In the genomic region with DNA sequence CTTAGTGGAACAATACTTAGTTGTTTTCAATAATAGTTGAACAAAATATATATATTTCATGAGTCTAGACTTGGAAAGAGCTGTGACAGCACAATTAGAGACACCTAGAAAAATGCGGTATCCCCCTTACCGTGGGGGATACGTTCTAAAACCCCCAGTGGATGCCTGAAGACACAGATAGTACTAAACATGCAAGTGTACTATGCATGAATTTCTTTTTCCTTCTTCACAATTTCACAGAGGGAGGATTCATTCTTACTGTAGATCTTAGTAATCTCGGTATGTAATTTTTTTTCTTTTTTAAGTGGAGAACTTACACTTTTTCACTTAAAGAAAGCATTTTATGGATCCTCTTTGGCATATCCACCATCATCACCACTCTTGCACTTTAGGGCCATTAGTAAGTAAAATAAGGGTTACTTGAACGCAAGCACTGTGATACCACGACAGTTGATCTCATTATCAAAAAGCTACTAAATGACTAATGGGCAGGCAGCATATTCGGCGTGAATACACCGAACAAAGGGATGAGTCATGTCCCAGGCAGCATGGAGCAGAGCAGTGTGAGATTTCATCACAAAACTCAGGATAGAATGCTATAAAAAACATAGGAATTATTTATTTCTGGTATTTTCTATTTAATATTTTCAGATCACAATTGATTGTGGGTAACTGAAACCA, we compare ENCODE assay signal across 8 cellular contexts.
DNase-seq lines count a peak whose midpoint lies in the region; ATAC-seq and TF ChIP-seq lines count a peak whose summit lies in the region.

No MANE protein-coding gene starts in this region.

- H3K27ac ChIP-seq in coronary artery: no peak overlapping the region

- in situ Hi-C loops in GM13977 (cut with MboI; ENCODE audit: low pct_unique_long_range_greater_than_20kb, low sequenced_read_pairs, unreplicated experiment): no loop called here

- peak; percentile 9 for DNase-seq in DMS53 (lab: John Stamatoyannopoulos, UW)
- no peak for DNase-seq in DMS53 treated with DMSO at 0.1 percent for 48 hours (lab: John Stamatoyannopoulos, UW; ENCODE audit: unreplicated experiment)
- peak; percentile 38 for DNase-seq in NAMALWA (ENCODE audit: low spot score)
- no peak for DNase-seq in coronary artery (ENCODE audit: low spot score)
- peak; percentile 82 for DNase-seq in non-pigmented ciliary epithelial cell (ENCODE audit: low read depth)
- DNase-seq in GM13977 (ENCODE audit: low spot score): no peak
- DNase-seq in GM10248 (ENCODE audit: extremely low spot score): no peak

- POLR2A ChIA-PET in GM10248 (lab: Yijun Ruan, JAX): no interaction called here

- TF ChIP-seq CTCF in coronary artery (IDR thresholded peaks at IDR 0.05) (no peak), GM13977 (IDR thresholded peaks at IDR 0.05; ENCODE audit: extremely low read depth, insufficient read depth, missing control alignments) (no peak), GM10248 (IDR thresholded peaks at IDR 0.05; ENCODE audit: control extremely low read depth, extremely low read depth, low read depth, missing control alignments) (no peak)

- CTCF ChIA-PET in GM10248 (lab: Yijun Ruan, JAX): interaction anchor here (1.5 to 1.9 kb wide), 2 partner anchors 11 to 17 kb away, joined by 5 to 7 read pairs; no protein-coding TSS in a partner anchor

- peak overlapping the region; percentile 34 for H3K4me3 ChIP-seq in coronary artery

- ATAC-seq in HG03457 (IDR thresholded peaks at IDR 0.05; ENCODE audit: unreplicated experiment): no peak

Comparison
In these comparisons a context has a peak if more than half of its experiments do, and no peak if none do; other contexts are left out.
1. DNase-seq: peak in DMS53 (single experiment), NAMALWA (single experiment) and non-pigmented ciliary epithelial cell (single experiment); none in DMS53 treated with DMSO at 0.1 percent for 48 hours (single experiment), coronary artery (single experiment), GM13977 (single experiment) and GM10248 (single experiment).